ENCODE assay signal across 8 cellular contexts in the genomic region with DNA sequence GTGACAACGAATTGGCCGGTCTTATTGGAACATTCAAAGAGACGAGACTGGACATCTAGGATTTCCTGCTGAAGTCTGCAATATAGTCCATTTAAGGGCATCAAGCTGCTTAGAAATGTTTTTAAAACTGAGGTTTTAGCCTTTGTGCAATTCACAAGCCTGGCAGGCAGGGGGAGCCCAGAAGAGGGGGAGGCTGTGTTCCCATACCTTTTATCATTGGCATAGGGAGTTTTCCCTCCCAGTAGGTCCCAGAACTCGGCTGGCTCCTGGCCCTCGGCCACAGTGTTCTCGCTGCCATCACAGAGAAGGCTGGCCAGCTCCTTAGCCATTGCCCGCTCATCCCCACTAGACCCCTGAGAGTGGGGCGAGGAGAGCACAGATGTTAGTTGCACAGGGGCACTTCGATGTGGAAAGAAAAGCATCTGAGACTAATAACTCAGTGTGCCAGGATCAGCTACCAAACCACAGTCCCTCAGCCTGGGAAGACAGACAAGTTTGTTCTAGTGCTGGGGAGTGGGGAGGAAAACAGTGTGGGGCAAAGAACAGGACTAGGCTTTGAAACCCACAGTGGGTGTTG. TPM values are rescaled to one million over a fixed set of nuclear protein-coding genes. Genes with fewer than 3 reads are reported as not detected.
A peak's percentile ranks its signal among the peaks of the same experiment; 100 is the strongest.
DNase-seq lines count a peak whose midpoint lies in the region; ATAC-seq and TF ChIP-seq lines count a peak whose summit lies in the region.

No MANE protein-coding gene starts in this region.

- peaks cover 0 to 7% (median 0%) of the 10 kb centered on the region in 3 donors for H3K4me1 ChIP-seq in esophagus squamous epithelium

- no peak for TF ChIP-seq POLR2A in esophagus squamous epithelium (IDR thresholded peaks at IDR 0.05)

- 40 to 59% methylated on average over 5 to 6 of the region's 9 CpGs for WGBS in esophagus squamous epithelium, 2 donors

- no peaks in the 10 kb centered on the region for H3K27me3 ChIP-seq in esophagus squamous epithelium

- intact Hi-C loops in esophagus squamous epithelium (cut with DNase I), result no loop called here

- peaks cover 3% of the 10 kb centered on the region for H3K27me3 Mint-ChIP-seq in nephron progenitor cell (ENCODE audit: low read depth, poor library complexity)

- ATAC-seq in activated CD4-positive, CD25-positive, alpha-beta regulatory T cell treated with anti-CD3 and anti-CD28 coated beads, Interleukin-2, amount 50 U/mL, for 24 hours, result no peak
- ATAC-seq in HG02798 (IDR thresholded peaks at IDR 0.05; ENCODE audit: poor library complexity, unreplicated experiment) (no peak), GM18498 (IDR thresholded peaks at IDR 0.05; ENCODE audit: unreplicated experiment) (no peak)

- H3K4me3 ChIP-seq in esophagus squamous epithelium, result no peak overlapping the region

- no peak overlapping the region for H3K27ac Mint-ChIP-seq in nephron progenitor cell

- H3K27ac ChIP-seq in esophagus squamous epithelium, result peak overlapping the region in 1 of 4 donors; percentile 29

- H3K9me3 ChIP-seq in esophagus squamous epithelium, result no peaks in the 10 kb centered on the region

- TF ChIP-seq CTCF in esophagus squamous epithelium (IDR thresholded peaks at IDR 0.05) (peak; percentile 42 to 85 (median 74)), nephron progenitor cell (IDR thresholded peaks at IDR 0.05) (peak; percentile 70)

- no peaks in the 10 kb centered on the region for H3K9me3 Mint-ChIP-seq in nephron progenitor cell

- no peak overlapping the region for H3K4me3 Mint-ChIP-seq in nephron progenitor cell

- DNase-seq in activated CD4-positive, CD25-positive, alpha-beta regulatory T cell treated with anti-CD3 and anti-CD28 coated beads, Interleukin-2, amount 50 U/mL, for 72 hours, result peak; percentile 40
- DNase-seq in NCI-H1105 treated with DMSO at 0.1 percent for 48 hours (lab: John Stamatoyannopoulos, UW) (peak; percentile 24), esophagus squamous epithelium (lab: John Stamatoyannopoulos, UW) (no peak), nephron progenitor cell (peak; percentile 59)
- DNase-seq in activated CD4-positive, alpha-beta T cell treated with anti-CD3 and anti-CD28 coated beads, Interleukin-2, amount 50 U/mL, for 1 hour, result peak; percentile 42

- peaks cover 4 to 95% (median 47%) of the 10 kb centered on the region in 3 donors for H3K36me3 ChIP-seq in esophagus squamous epithelium

- H3K36me3 Mint-ChIP-seq in nephron progenitor cell (ENCODE audit: low read depth), result peaks cover 31% of the 10 kb centered on the region

- H3K4me1 Mint-ChIP-seq in nephron progenitor cell, result no peaks in the 10 kb centered on the region

RNA-seq across cellular contexts. Expression of a gene that starts 15.1 kb away (rescaled TPM):
- 1 to 10 TPM; 1.9 to 3.4 (median 2.5) TPM for total RNA-seq in esophagus squamous epithelium

RNA-seq across cellular contexts. Expression of a gene that starts 20.8 kb away (rescaled TPM):
- 10 to 100 TPM; 18.5 to 37.2 (median 24.7) TPM for total RNA-seq in esophagus squamous epithelium

RNA-seq across cellular contexts. Expression of a gene that starts 31.0 kb away (rescaled TPM):
- total RNA-seq in esophagus squamous epithelium, result 1 to 10 TPM; 2.6 to 7.6 (median 3.7) TPM

RNA-seq across cellular contexts. Expression of a gene that starts 31.5 kb away (rescaled TPM):
- total RNA-seq in esophagus squamous epithelium, result 10 to 100 TPM in 3 of 4 donors, 1 to 10 TPM in 1; 6.7 to 16.8 (median 11.8) TPM

RNA-seq across cellular contexts. Expression of a gene that starts 36.5 kb away (rescaled TPM):
- 1 to 10 TPM in 2 of 4 donors, under 1 TPM in 2; 0.18 to 1.7 (median 1.1) TPM for total RNA-seq in esophagus squamous epithelium
